Comparison of ENCODE assay signal across 14 cellular contexts in the genomic region with DNA sequence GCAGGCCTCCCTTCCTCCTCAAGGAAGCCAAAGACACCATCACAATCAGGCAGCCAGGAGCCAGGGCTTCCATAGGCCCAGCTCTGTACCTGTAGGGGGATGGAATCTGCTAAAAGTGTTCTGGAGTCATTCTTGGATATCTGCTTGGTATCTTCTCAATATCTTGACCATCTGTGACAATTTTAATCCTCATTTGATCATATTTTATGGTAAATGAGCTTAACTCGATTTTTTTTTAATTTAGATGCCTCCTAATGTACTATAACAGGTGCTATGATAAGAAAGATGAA. TPM values are rescaled to one million over a fixed set of nuclear protein-coding genes. Genes with fewer than 3 reads are reported as not detected.
DNase-seq lines count a peak whose midpoint lies in the region; ATAC-seq, FAIRE-seq and TF ChIP-seq lines count a peak whose summit lies in the region.
"Had no signal": no experiment of that assay in that cellular context is flagged by ENCODE, and none has a peak within 500 bp of the region (broad histone marks: within the 10 kb centered on the region; RNA-seq: fewer than 3 reads in every experiment).

No MANE protein-coding gene starts in this region.

- H3K27me3 ChIP-seq in stomach smooth muscle (ENCODE audit: control insufficient read depth in 1 of 2, insufficient read depth in 2 of 2, low read length in 2 of 2), result no peaks in the 10 kb centered on the region
- H3K27me3 ChIP-seq: BE2C had no signal

- H3K4me3 ChIP-seq in kidney (ENCODE audit: low read length in 2 of 2) (no peak overlapping the region), stomach smooth muscle (ENCODE audit: low read length in 2 of 2) (peak overlapping the region; percentile 29 to 44)

- H3K36me3 Mint-ChIP-seq in T-helper 17 cell (ENCODE audit: low read depth), result no peaks in the 10 kb centered on the region
- H3K36me3 Mint-ChIP-seq: activated naive CD4-positive, alpha-beta T cell treated with anti-CD3 and anti-CD28 coated beads, Interleukin-2, amount 50 U/mL, for 24 hours had no signal

- H3K4me1 ChIP-seq in kidney (ENCODE audit: control insufficient read depth in 1 of 2, insufficient read depth in 1 of 2, low read depth in 1 of 2, low read length in 2 of 2), result peaks cover 7 to 18% of the 10 kb centered on the region in 2 donors
- peaks cover 23% of the 10 kb centered on the region for H3K4me1 ChIP-seq in stomach smooth muscle (ENCODE audit: control insufficient read depth, insufficient read depth, low read length)

- intact Hi-C loops in kidney (cut with DNase I), result no loop called here

- H3K4me3 Mint-ChIP-seq in T-helper 17 cell, result no peak overlapping the region
- H3K4me3 Mint-ChIP-seq: activated naive CD4-positive, alpha-beta T cell treated with anti-CD3 and anti-CD28 coated beads, Interleukin-2, amount 50 U/mL, for 24 hours had no signal

- no peak for TF ChIP-seq CTCF in kidney (IDR thresholded peaks at IDR 0.05; ENCODE audit: borderline replicate concordance, extremely low read depth, insufficient read depth)

- H3K9ac ChIP-seq in kidney (ENCODE audit: low read length in 2 of 2), result no peak overlapping the region
- H3K9ac ChIP-seq in stomach smooth muscle (ENCODE audit: low read length in 2 of 2), result no peak overlapping the region
- H3K9ac ChIP-seq: SK-N-SH had no signal

- no peak for DNase-seq in GM12891 (ENCODE audit: insufficient read length, low spot score)
- DNase-seq in T-helper 17 cell, result no peak
- DNase-seq in kidney, result no peak
- DNase-seq in HK-2 (ENCODE audit: unreplicated experiment), result no peak
- no peak for DNase-seq in epidermal melanocyte (ENCODE audit: insufficient read length, low spot score)
- no peak for DNase-seq in NCI-H2029 treated with DMSO at 0.1 percent for 48 hours (lab: John Stamatoyannopoulos, UW)
- DNase-seq: BE2C, DND-41, mammary epithelial cell, NCI-H2227 treated with DMSO at 0.1 percent for 48 hours, SK-N-SH had no signal

- H3K27me3 Mint-ChIP-seq in T-helper 17 cell, result no peaks in the 10 kb centered on the region
- H3K27me3 Mint-ChIP-seq: activated naive CD4-positive, alpha-beta T cell treated with anti-CD3 and anti-CD28 coated beads, Interleukin-2, amount 50 U/mL, for 24 hours had no signal

- no peak for FAIRE-seq in GM12891 (lab: Jason Lieb, UNC)
- no peak for FAIRE-seq in kidney (lab: Jason Lieb, UNC)

- no peaks in the 10 kb centered on the region for H3K36me3 ChIP-seq in kidney (ENCODE audit: control insufficient read depth in 1 of 2, insufficient read depth in 2 of 2, low read length in 2 of 2)
- H3K36me3 ChIP-seq in stomach smooth muscle (ENCODE audit: control insufficient read depth in 2 of 2, insufficient read depth in 2 of 2, low read length in 2 of 2), result no peaks in the 10 kb centered on the region
- H3K36me3 ChIP-seq: BE2C had no signal

- H3K9me3 ChIP-seq in T-helper 17 cell (ENCODE audit: control insufficient read depth, low read length, poor library complexity, severe bottlenecking) (no peaks in the 10 kb centered on the region), kidney (ENCODE audit: control insufficient read depth in 1 of 2, low read length in 2 of 2) (no peaks in the 10 kb centered on the region), stomach smooth muscle (ENCODE audit: control insufficient read depth in 2 of 2, low read length in 2 of 2) (no peaks in the 10 kb centered on the region)
- H3K9me3 ChIP-seq: BE2C, SK-N-SH had no signal

- TF ChIP-seq POLR2A in GM12891 (IDR thresholded peaks at IDR 0.05; ENCODE audit: low read depth, low read length), result 0 out of 2 replicates have a peak, but pooled peaks have one; percentile 31

- H3K27ac ChIP-seq in kidney (ENCODE audit: low read depth in 2 of 2, low read length in 2 of 2) (peak overlapping the region; percentile 16 to 41), stomach smooth muscle (ENCODE audit: low read length) (peak overlapping the region; percentile 88)

- H3K27ac Mint-ChIP-seq in T-helper 17 cell, result peak overlapping the region; percentile 6
- H3K27ac Mint-ChIP-seq: activated naive CD4-positive, alpha-beta T cell treated with anti-CD3 and anti-CD28 coated beads, Interleukin-2, amount 50 U/mL, for 24 hours had no signal

- ATAC-seq in T-helper 17 cell (no peak), HG02610 (IDR thresholded peaks at IDR 0.05; ENCODE audit: unreplicated experiment) (no peak)

- H3K4me1 Mint-ChIP-seq in T-helper 17 cell, result peaks cover 31% of the 10 kb centered on the region

TF ChIP-seq in GM12891, 5 proteins besides CTCF, POLR2A, EP300 and RAD21:
- TF ChIP-seq SPI1 (IDR thresholded peaks at IDR 0.05; ENCODE audit: low read depth, low read length) (no peak), POU2F2 (IDR thresholded peaks at IDR 0.05; ENCODE audit: low read depth, low read length) (no peak)
TF ChIP-seq in GM12891: peak in this region for 0.

RNA-seq across cellular contexts. Expression of a gene that starts 3.2 kb away (rescaled TPM):
- 56.6 TPM for polyA plus RNA-seq in GM12891 (2012; ENCODE audit: low read depth, missing spikeins)
- total RNA-seq in T-helper 17 cell (1 to 10 TPM; 6.1 to 8.0 TPM), kidney (21.5 TPM)
- 29.8 TPM for polyA plus RNA-seq in kidney (ENCODE audit: insufficient read depth, low read depth, low replicate concordance)

Comparison
In these comparisons a context has a peak if more than half of its experiments do, and no peak if none do; other contexts are left out.
1. H3K4me3 ChIP-seq: peak in stomach smooth muscle (2 of 2); none in kidney (0 of 2).